Comparison of ENCODE assay signal across 8 cellular contexts in genomic region chr11:20158597-20159257, GRCh38. TPM values are rescaled to one million over a fixed set of nuclear protein-coding genes. Genes with fewer than 3 reads are reported as not detected.
DNase-seq lines count a peak whose midpoint lies in the region; ATAC-seq and TF ChIP-seq lines count a peak whose summit lies in the region.

No MANE protein-coding gene starts in this region.

- H3K4me1 ChIP-seq in right atrium auricular region, result peaks cover 0 to 32% of the 10 kb centered on the region in 2 donors
- peaks cover 21 to 44% (median 29%) of the 10 kb centered on the region in 4 donors for H3K4me1 ChIP-seq in stomach

- TF ChIP-seq EP300 in stomach (IDR thresholded peaks at IDR 0.05), result no peak

- H3K4me3 ChIP-seq in right atrium auricular region (no peak overlapping the region), stomach (no peak overlapping the region)

- intact Hi-C loops in Right ventricle myocardium superior (cut with DNase I) (no loop called here), stomach (cut with DNase I; ENCODE audit: low total_unique reads) (no loop called here)

- H3K27me3 ChIP-seq in right atrium auricular region, result peaks cover 55 to 73% of the 10 kb centered on the region in 2 donors
- H3K27me3 ChIP-seq in stomach, result peaks cover 43 to 100% (median 95%) of the 10 kb centered on the region in 3 donors

- no peaks in the 10 kb centered on the region for H3K9me3 ChIP-seq in right atrium auricular region
- H3K9me3 ChIP-seq in stomach, result peaks cover 0 to 15% (median 3%) of the 10 kb centered on the region in 4 donors

- no peak for TF ChIP-seq POLR2A in stomach (IDR thresholded peaks at IDR 0.05)

- DNase-seq in Right ventricle myocardium superior (peak; percentile 59), right atrium auricular region (ENCODE audit: low spot score) (no peak), amniotic stem cell (lab: John Stamatoyannopoulos, UW) (peak; percentile 44), iPS-NIHi7 (ENCODE audit: extremely low spot score) (peak; percentile 73), stomach (peak; percentile 41)
- no peak for DNase-seq in effector CD4-positive, alpha-beta T cell

- TF ChIP-seq CTCF in right atrium auricular region (IDR thresholded peaks at IDR 0.05), result no peak
- no peak for TF ChIP-seq CTCF in stomach (IDR thresholded peaks at IDR 0.05)

- ATAC-seq in Right ventricle myocardium superior (ENCODE audit: poor library complexity) (peak; percentile 60), GM18520 (IDR thresholded peaks at IDR 0.05; ENCODE audit: unreplicated experiment) (no peak), GM21447 (IDR thresholded peaks at IDR 0.05; ENCODE audit: unreplicated experiment) (no peak)

- H3K27ac ChIP-seq in right atrium auricular region, result no peak overlapping the region
- no peak overlapping the region for H3K27ac ChIP-seq in stomach

- no peaks in the 10 kb centered on the region for H3K36me3 ChIP-seq in right atrium auricular region
- H3K36me3 ChIP-seq in stomach, result no peaks in the 10 kb centered on the region

- WGBS in stomach, 5 donors, result 5 to 8% (median 7%) methylated on average over 28 to 33 of the region's 33 CpGs

RNA-seq across cellular contexts. Expression of gene DBX1, which starts 1.5 kb away (rescaled TPM):
- total RNA-seq in Right ventricle myocardium superior, result not detected
- not detected for total RNA-seq in right atrium auricular region
- total RNA-seq in stomach, result not detected
- polyA plus RNA-seq in stomach, result not detected

Comparison
In these comparisons a context has a peak if more than half of its experiments do, and no peak if none do; other contexts are left out.
1. DNase-seq: peak in Right ventricle myocardium superior (single experiment), amniotic stem cell (single experiment), iPS-NIHi7 (single experiment) and stomach (single experiment); none in right atrium auricular region (single experiment) and effector CD4-positive, alpha-beta T cell (single experiment).